Comparison of ENCODE assay signal across 8 cellular contexts in genomic region chr1:43853161-43853921, GRCh38.
A peak's percentile ranks its signal among the peaks of the same experiment; 100 is the strongest.
DNase-seq lines count a peak whose midpoint lies in the region; ATAC-seq, FAIRE-seq and TF ChIP-seq lines count a peak whose summit lies in the region.

No MANE protein-coding gene starts in this region.

- H3K27ac ChIP-seq in KOPT-K1 (ENCODE audit: low read depth, low read length, poor library complexity, severe bottlenecking) (peak overlapping the region; percentile 29), upper lobe of left lung (no peak overlapping the region)

- TF ChIP-seq EP300 in upper lobe of left lung (IDR thresholded peaks at IDR 0.05): no peak

- TF ChIP-seq CTCF in fibroblast of villous mesenchyme (IDR thresholded peaks at IDR 0.05; ENCODE audit: insufficient read depth, low read depth, low read length) (no peak), upper lobe of left lung (IDR thresholded peaks at IDR 0.05) (no peak)

- DNase-seq in GM12891 (ENCODE audit: insufficient read length, low spot score): no peak
- DNase-seq in SHP77 (lab: John Stamatoyannopoulos, UW): peak; percentile 64 to 74
- DNase-seq in fibroblast of villous mesenchyme (ENCODE audit: low read depth): peak; percentile 86
- peak in 1 of 2 donors; percentile 62 for DNase-seq in upper lobe of left lung
- DNase-seq in NCI-H524 treated with DMSO at 0.1 percent for 48 hours (lab: John Stamatoyannopoulos, UW): no peak
- DNase-seq in COLO829 (ENCODE audit: low spot score): no peak

- H3K27me3 ChIP-seq in upper lobe of left lung: no peaks in the 10 kb centered on the region

- H3K4me3 ChIP-seq in fibroblast of villous mesenchyme (ENCODE audit: low read depth, low read length) (no peak overlapping the region), upper lobe of left lung (no peak overlapping the region)

- ATAC-seq in upper lobe of left lung (ENCODE audit: low FRiP score in 2 of 2) (peak; percentile 38 to 58), HG02973 (IDR thresholded peaks at IDR 0.05; ENCODE audit: unreplicated experiment) (no peak)

- H3K9me3 ChIP-seq in KOPT-K1 (ENCODE audit: insufficient read depth, low read length, poor library complexity, severe bottlenecking) (no peaks in the 10 kb centered on the region), upper lobe of left lung (no peaks in the 10 kb centered on the region)

- H3K4me1 ChIP-seq in upper lobe of left lung: peaks cover 7 to 17% (median 13%) of the 10 kb centered on the region in 4 donors

- no peak for TF ChIP-seq POLR2A in GM12891 (IDR thresholded peaks at IDR 0.05; ENCODE audit: low read depth, low read length)
- TF ChIP-seq POLR2A in upper lobe of left lung (IDR thresholded peaks at IDR 0.05): no peak

- peak; percentile 81 for FAIRE-seq in GM12891 (lab: Jason Lieb, UNC)

- 33 to 34% methylated on average over 7 of the region's 7 CpGs for WGBS in upper lobe of left lung, 2 donors

- H3K36me3 ChIP-seq in KOPT-K1 (ENCODE audit: insufficient read depth, low read length): peaks cover 7% of the 10 kb centered on the region; the same call in 1 of the 2 replicates
- no peaks in the 10 kb centered on the region for H3K36me3 ChIP-seq in upper lobe of left lung

TF ChIP-seq in GM12891, 5 proteins besides CTCF, POLR2A, EP300 and RAD21:
- TF ChIP-seq SPI1 (IDR thresholded peaks at IDR 0.05; ENCODE audit: low read depth, low read length) (peak; percentile 61), POU2F2 (IDR thresholded peaks at IDR 0.05; ENCODE audit: low read depth, low read length) (no peak)

Comparison
In these comparisons a context has a peak if more than half of its experiments do, and no peak if none do; other contexts are left out.
1. DNase-seq: peak in SHP77 (2 of 2) and fibroblast of villous mesenchyme (single experiment); none in GM12891 (single experiment), NCI-H524 treated with DMSO at 0.1 percent for 48 hours (single experiment) and COLO829 (single experiment).